1 cellular context compared by ENCODE assay signal in the genomic region with DNA sequence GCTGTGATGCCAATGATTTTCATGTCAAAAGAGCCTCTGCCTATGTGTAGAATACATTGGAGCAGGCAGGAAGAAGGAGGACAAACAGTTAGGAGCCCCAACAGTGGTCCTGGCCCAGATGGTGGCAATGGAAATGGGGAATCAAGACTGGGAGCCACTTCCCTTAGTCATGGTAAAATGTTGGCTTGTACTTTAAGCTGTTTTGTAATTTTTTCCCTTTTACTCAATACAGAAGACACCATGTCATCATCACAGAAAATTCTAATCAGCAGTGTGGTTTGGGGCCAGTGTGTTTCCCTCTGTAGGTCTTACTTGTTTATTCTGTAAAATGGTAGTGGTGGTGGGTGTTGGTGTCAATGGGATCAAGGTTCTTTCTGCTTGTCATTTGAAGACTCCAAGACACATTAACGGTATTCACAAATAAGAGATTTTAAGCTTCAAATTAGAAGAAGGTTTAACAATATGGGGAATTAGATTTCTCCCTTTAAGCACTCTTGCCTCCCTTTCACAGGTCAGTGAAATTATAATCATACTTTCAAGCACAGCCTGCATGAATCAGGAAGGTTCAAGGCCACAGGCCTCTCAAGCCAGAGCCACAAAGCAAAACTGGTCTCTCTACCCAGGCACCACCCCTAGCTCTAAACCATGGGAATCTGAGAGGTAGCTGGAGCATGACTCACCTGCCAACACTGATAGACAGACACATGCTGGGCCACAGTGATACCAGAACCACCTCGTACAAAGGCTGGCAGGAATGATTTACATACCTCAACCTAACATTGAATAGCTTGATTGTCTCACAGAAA.
TF ChIP-seq lines count a peak whose summit lies in the region.

No MANE protein-coding gene starts in this region.

TF ChIP-seq in K562, 482 proteins besides CTCF, POLR2A, EP300 and RAD21 (continued from another document and continues in another):
- TF ChIP-seq ZBTB40 (IDR thresholded peaks at IDR 0.05): no peak
- TF ChIP-seq ZBTB40 (CRISPR knock-in tag; IDR thresholded peaks at IDR 0.05): no peak
- TF ChIP-seq SRSF3 (IDR thresholded peaks at IDR 0.05; ENCODE audit: insufficient read depth, low read length): no peak
- TF ChIP-seq, protein P1, sequence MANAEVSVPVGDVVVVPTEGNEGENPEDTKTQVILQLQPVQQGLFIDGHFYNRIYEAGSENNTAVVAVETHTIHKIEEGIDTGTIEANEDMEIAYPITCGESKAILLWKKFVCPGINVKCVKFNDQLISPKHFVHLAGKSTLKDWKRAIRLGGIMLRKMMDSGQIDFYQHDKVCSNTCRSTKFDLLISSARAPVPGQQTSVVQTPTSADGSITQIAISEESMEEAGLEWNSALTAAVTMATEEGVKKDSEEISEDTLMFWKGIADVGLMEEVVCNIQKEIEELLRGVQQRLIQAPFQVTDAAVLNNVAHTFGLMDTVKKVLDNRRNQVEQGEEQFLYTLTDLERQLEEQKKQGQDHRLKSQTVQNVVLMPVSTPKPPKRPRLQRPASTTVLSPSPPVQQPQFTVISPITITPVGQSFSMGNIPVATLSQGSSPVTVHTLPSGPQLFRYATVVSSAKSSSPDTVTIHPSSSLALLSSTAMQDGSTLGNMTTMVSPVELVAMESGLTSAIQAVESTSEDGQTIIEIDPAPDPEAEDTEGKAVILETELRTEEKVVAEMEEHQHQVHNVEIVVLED (CRISPR knock-in tag; IDR thresholded peaks at IDR 0.05): no peak
- TF ChIP-seq TCF7L2 (IDR thresholded peaks at IDR 0.05; ENCODE audit: low read depth, low read length): no peak
- no peak for TF ChIP-seq SMAD3 (CRISPR knock-in tag; conservative IDR thresholded peaks at IDR 0.05)
- TF ChIP-seq RREB1 (CRISPR knock-in tag; IDR thresholded peaks at IDR 0.05): no peak
- no peak for TF ChIP-seq TSC22D4 (tag; IDR thresholded peaks at IDR 0.05)
- TF ChIP-seq NUFIP1 (IDR thresholded peaks at IDR 0.05; ENCODE audit: partially characterized antibody): no peak
- no peak for TF ChIP-seq HDAC6 (IDR thresholded peaks at IDR 0.05; ENCODE audit: low read depth, low read length)
- TF ChIP-seq ZNF449 (CRISPR knock-in tag; IDR thresholded peaks at IDR 0.05): no peak
- no peak for TF ChIP-seq SMARCA5 (IDR thresholded peaks at IDR 0.05)
- TF ChIP-seq FOXM1 (IDR thresholded peaks at IDR 0.05; ENCODE audit: low read depth): peak; percentile 63; the same call in 1 of the 2 replicates
- TF ChIP-seq FOXM1 (CRISPR knock-in tag; IDR thresholded peaks at IDR 0.05; ENCODE audit: low read depth): no peak
- TF ChIP-seq NR4A1 (CRISPR knock-in tag; IDR thresholded peaks at IDR 0.05): no peak
- TF ChIP-seq NR4A1 (tag; IDR thresholded peaks at IDR 0.05): no peak
- no peak; the same call in 1 of the 2 replicates for TF ChIP-seq CXXC5 (CRISPR knock-in tag; IDR thresholded peaks at IDR 0.05)
- no peak for TF ChIP-seq NR0B1 (IDR thresholded peaks at IDR 0.05; ENCODE audit: partially characterized antibody)
- TF ChIP-seq NFATC3 (IDR thresholded peaks at IDR 0.05): no peak
- no peak for TF ChIP-seq TARDBP (IDR thresholded peaks at IDR 0.05)
- TF ChIP-seq ZFP36 (IDR thresholded peaks at IDR 0.05; ENCODE audit: low read depth, low read length, partially characterized antibody): no peak
- no peak for TF ChIP-seq ZKSCAN1 (IDR thresholded peaks at IDR 0.05; ENCODE audit: low read depth, low read length)
- no peak for TF ChIP-seq SMC3 (conservative IDR thresholded peaks at IDR 0.05; ENCODE audit: insufficient read depth, low read depth, low read length)
- no peak for TF ChIP-seq ZNF316 (IDR thresholded peaks at IDR 0.05)
